Comparison of ENCODE assay signal across 20 cellular contexts in the genomic region with DNA sequence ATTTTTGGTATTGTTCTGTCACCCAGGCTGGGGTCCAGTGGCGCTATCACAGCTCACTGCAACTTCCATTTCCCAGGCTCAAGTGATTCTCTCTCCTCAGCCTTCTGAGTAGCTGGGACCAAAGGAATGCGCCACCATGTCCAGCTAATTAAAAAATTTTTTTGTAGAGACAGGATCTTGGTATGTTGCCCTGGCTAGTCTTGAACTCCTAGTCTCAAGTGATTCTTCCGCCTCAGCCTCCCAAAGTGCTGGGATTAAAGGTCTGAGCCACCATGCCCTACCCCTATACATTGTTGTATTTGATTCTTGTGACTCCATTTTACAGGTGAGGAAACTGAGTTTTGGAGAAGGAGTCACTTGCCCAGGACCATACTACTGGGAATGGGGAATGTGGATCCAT. TPM values are rescaled to one million over a fixed set of nuclear protein-coding genes. Genes with fewer than 3 reads are reported as not detected.
DNase-seq lines count a peak whose midpoint lies in the region; ATAC-seq and TF ChIP-seq lines count a peak whose summit lies in the region.
"Had no signal": no experiment of that assay in that cellular context is flagged by ENCODE, and none has a peak within 500 bp of the region (broad histone marks: within the 10 kb centered on the region; RNA-seq: fewer than 3 reads in every experiment).

No MANE protein-coding gene starts in this region.

- no peak overlapping the region for H3K4me3 Mint-ChIP-seq in nephron progenitor cell
- no peak overlapping the region for H3K4me3 Mint-ChIP-seq in activated T-helper 2 cell treated with anti-CD3 and anti-CD28 coated beads, Interferon-gamma antibody, Interleukin-2, Interleukin-4, amounts not matched to agents 10 μg/mL and 5 μg/mL and 100 μg/mL, durations not matched to agents 14 hours and 24 hours and 36 hours (ENCODE audit: low read depth)

- no peaks in the 10 kb centered on the region for H3K36me3 ChIP-seq in mesendoderm (ENCODE audit: control insufficient read depth, insufficient read depth, low read length)
- H3K36me3 ChIP-seq: BLaER1 treated with 17β-estradiol and CSF1 and Interleukin-3, amounts not matched to agents 10 nM and 100 nM had no signal

- no peaks in the 10 kb centered on the region for H3K27me3 ChIP-seq in mesendoderm (ENCODE audit: insufficient read depth, low read length, poor library complexity)
- H3K27me3 ChIP-seq: BLaER1 treated with 17β-estradiol and CSF1 and Interleukin-3, amounts not matched to agents 10 nM and 100 nM; MG63 had no signal

- intact Hi-C loops in activated T-helper 2 cell treated with anti-CD3 and anti-CD28 coated beads, Interferon-gamma antibody, Interleukin-2, Interleukin-4, amounts not matched to agents 10 μg/mL and 5 μg/mL and 100 μg/mL, durations not matched to agents 14 hours and 24 hours and 36 hours (cut with micrococcal nuclease) = no loop called here

- H2BK15ac ChIP-seq in mesendoderm (replicated peaks; ENCODE audit: low read depth) = no peak overlapping the region

- H3K4me1 ChIP-seq in mesendoderm (ENCODE audit: control insufficient read depth, low read depth, low read length) = no peaks in the 10 kb centered on the region

- no peak overlapping the region for H3K23ac ChIP-seq in mesendoderm (ENCODE audit: low read length)

- H3K56ac ChIP-seq in mesendoderm (ENCODE audit: low read length) = no peak overlapping the region

- no peak overlapping the region for H3K4ac ChIP-seq in mesendoderm (ENCODE audit: low read depth, low read length)

- WGBS in mesendoderm (ENCODE audit: extremely low coverage, insufficient coverage, low lambda C conversion rate) = no CpG with 5 or more reads among the region's 3 CpGs

- no peaks in the 10 kb centered on the region for H3K27me3 Mint-ChIP-seq in nephron progenitor cell (ENCODE audit: low read depth, poor library complexity)
- H3K27me3 Mint-ChIP-seq in activated T-helper 2 cell treated with anti-CD3 and anti-CD28 coated beads, Interferon-gamma antibody, Interleukin-2, Interleukin-4, amounts not matched to agents 10 μg/mL and 5 μg/mL and 100 μg/mL, durations not matched to agents 14 hours and 24 hours and 36 hours (ENCODE audit: low read depth) = peaks cover 4% of the 10 kb centered on the region

- H3K27ac Mint-ChIP-seq in nephron progenitor cell = peak overlapping the region; percentile 32
- H3K27ac Mint-ChIP-seq in activated T-helper 2 cell treated with anti-CD3 and anti-CD28 coated beads, Interferon-gamma antibody, Interleukin-2, Interleukin-4, amounts not matched to agents 10 μg/mL and 5 μg/mL and 100 μg/mL, durations not matched to agents 14 hours and 24 hours and 36 hours = no peak overlapping the region

- H3K27ac ChIP-seq in C4-2B (peak overlapping the region; percentile 83), mesendoderm (ENCODE audit: low read depth, low read length) (no peak overlapping the region)
- H3K27ac ChIP-seq: BLaER1 treated with 17β-estradiol and CSF1 and Interleukin-3, amounts not matched to agents 10 nM and 100 nM; HL-60 had no signal

- no peak for ATAC-seq in GM21528 (IDR thresholded peaks at IDR 0.05; ENCODE audit: low FRiP score, unreplicated experiment)
- ATAC-seq: Right ventricle myocardium inferior had no signal

- H3K9ac ChIP-seq in mesendoderm (ENCODE audit: low read length) = no peak overlapping the region
- H3K9ac ChIP-seq: BLaER1 treated with 17β-estradiol and CSF1 and Interleukin-3, amounts not matched to agents 10 nM and 100 nM had no signal

- H3K36me3 Mint-ChIP-seq in nephron progenitor cell (ENCODE audit: low read depth) = peaks cover 20% of the 10 kb centered on the region
- no peaks in the 10 kb centered on the region for H3K36me3 Mint-ChIP-seq in activated T-helper 2 cell treated with anti-CD3 and anti-CD28 coated beads, Interferon-gamma antibody, Interleukin-2, Interleukin-4, amounts not matched to agents 10 μg/mL and 5 μg/mL and 100 μg/mL, durations not matched to agents 14 hours and 24 hours and 36 hours (ENCODE audit: low read depth)

- no peak overlapping the region for H2BK5ac ChIP-seq in mesendoderm (ENCODE audit: low read length)

- no peak overlapping the region for H4K5ac ChIP-seq in mesendoderm (ENCODE audit: low read length)

- H2BK120ac ChIP-seq in mesendoderm (ENCODE audit: low read depth, low read length) = no peak overlapping the region

- no peaks in the 10 kb centered on the region for H3K9me3 Mint-ChIP-seq in nephron progenitor cell
- H3K9me3 Mint-ChIP-seq in activated T-helper 2 cell treated with anti-CD3 and anti-CD28 coated beads, Interferon-gamma antibody, Interleukin-2, Interleukin-4, amounts not matched to agents 10 μg/mL and 5 μg/mL and 100 μg/mL, durations not matched to agents 14 hours and 24 hours and 36 hours = no peaks in the 10 kb centered on the region

- no peak overlapping the region for H3K4me2 ChIP-seq in mesendoderm (ENCODE audit: low read length)
- H3K4me2 ChIP-seq: BLaER1 treated with 17β-estradiol and CSF1 and Interleukin-3, amounts not matched to agents 10 nM and 100 nM had no signal

- H3K18ac ChIP-seq in mesendoderm (ENCODE audit: low read length) = no peak overlapping the region

- no peak overlapping the region for H4K8ac ChIP-seq in mesendoderm (ENCODE audit: low read depth, low read length)

- peaks cover 10% of the 10 kb centered on the region for H3K79me1 ChIP-seq in mesendoderm (ENCODE audit: low read length)

- DNase-seq in M059J (ENCODE audit: low read depth) (peak; percentile 31), astrocyte of the hippocampus (ENCODE audit: low read depth, low spot score) (peak; percentile 33), nephron progenitor cell (no peak), mesendoderm (no peak)
- no peak for DNase-seq in activated T-helper 2 cell treated with anti-CD3 and anti-CD28 coated beads, Interferon-gamma antibody, Interleukin-2, Interleukin-4, amounts not matched to agents 10 μg/mL and 5 μg/mL and 100 μg/mL, durations not matched to agents 14 hours and 24 hours and 36 hours (ENCODE audit: low spot score)
- DNase-seq: DMS79 treated with DMSO at 0.1 percent for 48 hours, H7, IMR-90, MG63, NCI-H1048, NCI-H1436 treated with DMSO at 0.1 percent for 48 hours, NCI-H2029 treated with DMSO at 0.1 percent for 48 hours, NCI-H2171, NCI-H526 had no signal

- H3K4me1 Mint-ChIP-seq in nephron progenitor cell = peaks cover 19% of the 10 kb centered on the region
- no peaks in the 10 kb centered on the region for H3K4me1 Mint-ChIP-seq in activated T-helper 2 cell treated with anti-CD3 and anti-CD28 coated beads, Interferon-gamma antibody, Interleukin-2, Interleukin-4, amounts not matched to agents 10 μg/mL and 5 μg/mL and 100 μg/mL, durations not matched to agents 14 hours and 24 hours and 36 hours (ENCODE audit: low read depth)

- TF ChIP-seq CTCF in C4-2B (conservative IDR thresholded peaks at IDR 0.05) (no peak), nephron progenitor cell (IDR thresholded peaks at IDR 0.05) (no peak)

- no peak overlapping the region for H2AK5ac ChIP-seq in mesendoderm (ENCODE audit: low read length)

- H3K79me2 ChIP-seq in mesendoderm (ENCODE audit: control insufficient read depth, insufficient read depth, low read length) = peaks cover 9% of the 10 kb centered on the region

- no peak overlapping the region for H3K4me3 ChIP-seq in mesendoderm (ENCODE audit: low read length)
- H3K4me3 ChIP-seq: BLaER1 treated with 17β-estradiol and CSF1 and Interleukin-3, amounts not matched to agents 10 nM and 100 nM; MG63 had no signal

RNA-seq across cellular contexts. Expression of a gene that starts 11.9 kb away (rescaled TPM):
- total RNA-seq in M059J (2014; rRNA removed; shearing (Covaris generic)) = 3.3 and 4.7 TPM in 2 replicates
- total RNA-seq in activated T-helper 2 cell treated with anti-CD3 and anti-CD28 coated beads, Interferon-gamma antibody, Interleukin-2, Interleukin-4, amounts not matched to agents 10 μg/mL and 5 μg/mL and 100 μg/mL, durations not matched to agents 14 hours and 24 hours and 36 hours = 10.5 TPM in 2 replicates
- 11.9 TPM for polyA plus RNA-seq in mesendoderm (2013, experiment 1 of 2)
- polyA plus RNA-seq in mesendoderm (2013, experiment 2 of 2) = 12.3 TPM
- total RNA-seq: IMR-90 had no signal

RNA-seq across cellular contexts. Expression of a gene that starts 17.9 kb away (rescaled TPM):
- not detected in 2 replicates for total RNA-seq in M059J (2014; rRNA removed; shearing (Covaris generic))
- total RNA-seq in activated T-helper 2 cell treated with anti-CD3 and anti-CD28 coated beads, Interferon-gamma antibody, Interleukin-2, Interleukin-4, amounts not matched to agents 10 μg/mL and 5 μg/mL and 100 μg/mL, durations not matched to agents 14 hours and 24 hours and 36 hours = not detected in 2 replicates
- polyA plus RNA-seq in mesendoderm (2013, experiment 1 of 2) = not detected
- polyA plus RNA-seq in mesendoderm (2013, experiment 2 of 2) = not detected
- total RNA-seq: H7, HT1080, IMR-90, Right ventricle myocardium inferior had no signal
- polyA plus RNA-seq: IMR-90 had no signal

Comparison
In these comparisons a context has a peak if more than half of its experiments do, and no peak if none do; other contexts are left out.
1. DNase-seq: peak in M059J (single experiment) and astrocyte of the hippocampus (single experiment); none in nephron progenitor cell (single experiment), activated T-helper 2 cell treated with anti-CD3 and anti-CD28 coated beads, Interferon-gamma antibody, Interleukin-2, Interleukin-4, amounts not matched to agents 10 μg/mL and 5 μg/mL and 100 μg/mL, durations not matched to agents 14 hours and 24 hours and 36 hours (single experiment) and mesendoderm (single experiment).